7 cellular contexts compared by ENCODE assay signal in the genomic region with DNA sequence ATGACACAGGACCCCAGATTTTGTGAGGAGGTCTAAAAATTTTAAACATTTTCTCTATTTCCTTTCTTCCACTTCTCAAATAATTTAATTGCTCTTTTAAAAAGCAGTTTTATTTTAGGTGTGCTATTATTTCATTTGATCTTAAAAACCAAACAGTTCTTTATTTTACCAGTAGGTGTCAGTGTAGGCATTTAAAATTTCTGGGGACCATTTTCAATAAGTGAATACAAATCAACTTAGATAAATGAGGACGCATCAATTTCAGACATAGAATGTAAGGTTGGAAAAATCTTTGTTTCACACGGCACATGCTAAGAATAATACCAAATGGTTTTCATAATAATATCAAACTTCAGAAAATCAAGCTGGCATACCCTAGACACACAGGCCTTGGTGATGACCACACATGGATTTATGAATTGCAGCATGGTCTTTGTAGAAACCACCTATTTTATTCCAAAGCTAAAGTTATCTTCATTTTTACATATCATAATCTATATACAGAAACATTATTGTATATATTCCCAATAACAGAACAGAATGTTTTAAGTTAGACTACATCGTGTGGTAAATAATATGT.
DNase-seq lines count a peak whose midpoint lies in the region; ATAC-seq, FAIRE-seq and TF ChIP-seq lines count a peak whose summit lies in the region.

No MANE protein-coding gene starts in this region.

- POLR2A ChIA-PET in HepG2 (lab: Yijun Ruan, JAX) = no interaction called here

- no peaks in the 10 kb centered on the region for H3K4me1 Mint-ChIP-seq in stimulated activated naive CD8-positive, alpha-beta T cell treated with anti-CD3 and anti-CD28 coated beads, Interleukin-15, amount 100 ng/mL, for 72 hours

- H3K4me3 ChIP-seq in GM12865 (ENCODE audit: low read depth, low read length) = no peak overlapping the region
- H3K4me3 ChIP-seq in HepG2 (replicated peaks in 1 of 3; ENCODE audit: insufficient read depth in 1 of 3, low read depth in 2 of 3, low read length in 3 of 3) = no peak overlapping the region

- H3K27ac Mint-ChIP-seq in stimulated activated naive CD8-positive, alpha-beta T cell treated with anti-CD3 and anti-CD28 coated beads, Interleukin-15, amount 100 ng/mL, for 72 hours = no peak overlapping the region
- no peak overlapping the region for H3K27ac Mint-ChIP-seq in activated naive CD4-positive, alpha-beta T cell treated with anti-CD3 and anti-CD28 coated beads, Interleukin-2, amount 50 U/mL, for 72 hours

- H2AFZ ChIP-seq in HepG2 (ENCODE audit: low read length) = no peak overlapping the region

- no peaks in the 10 kb centered on the region for H3K36me3 Mint-ChIP-seq in activated naive CD4-positive, alpha-beta T cell treated with anti-CD3 and anti-CD28 coated beads, Interleukin-2, amount 50 U/mL, for 72 hours

- H3K9me3 ChIP-seq in HepG2 (ENCODE audit: low read length) = no peaks in the 10 kb centered on the region

- DNase-seq in GM12865 (ENCODE audit: low read depth) (peak; percentile 25), NCI-H1417 treated with DMSO at 0.1 percent for 48 hours (lab: John Stamatoyannopoulos, UW) (peak; percentile 41), astrocyte of the hippocampus (ENCODE audit: low read depth, low spot score) (peak; percentile 53), HepG2 (ENCODE audit: low spot score) (peak; percentile 7)
- DNase-seq in stimulated activated naive CD8-positive, alpha-beta T cell treated with anti-CD3 and anti-CD28 coated beads, Interleukin-15, amount 100 ng/mL, for 72 hours = no peak
- no peak for DNase-seq in stimulated activated CD4-positive, alpha-beta T cell treated with anti-CD3 and anti-CD28 coated beads, Interleukin-15, amount 100 ng/mL, for 24 hours
- DNase-seq in activated naive CD4-positive, alpha-beta T cell treated with anti-CD3 and anti-CD28 coated beads, Interleukin-2, amount 50 U/mL, for 72 hours (ENCODE audit: low spot score in 2 of 2) = no peak

- peak; percentile 30 for FAIRE-seq in HepG2 (lab: Jason Lieb, UNC)

- 63% methylated on average over 3 of the region's 3 CpGs for WGBS in HepG2 (ENCODE audit: low lambda C conversion rate)

- TF ChIP-seq POLR2A in HepG2 (IDR thresholded peaks at IDR 0.05; ENCODE audit: insufficient read depth in 1 of 2, low read depth in 2 of 2, low read length in 2 of 2) = no peak

- H3K9ac ChIP-seq in HepG2 (ENCODE audit: insufficient read depth, low read depth, low read length) = no peak overlapping the region

- no peak for ATAC-seq in HepG2
- no peak for ATAC-seq in stimulated activated naive CD8-positive, alpha-beta T cell treated with anti-CD3 and anti-CD28 coated beads, Interleukin-15, amount 100 ng/mL, for 72 hours
- no peak for ATAC-seq in activated naive CD4-positive, alpha-beta T cell treated with anti-CD3 and anti-CD28 coated beads, Interleukin-2, amount 50 U/mL, for 72 hours

- H3K4me3 Mint-ChIP-seq in stimulated activated naive CD8-positive, alpha-beta T cell treated with anti-CD3 and anti-CD28 coated beads, Interleukin-15, amount 100 ng/mL, for 72 hours = no peak overlapping the region

- in situ Hi-C loops in HepG2 (cut with HindIII; ENCODE audit: extremely low pct_ligation_motif_present, low pct_unique_long_range_greater_than_20kb) = loop anchor here (5.0 kb wide), 1 partner anchor 589 kb away; no protein-coding TSS in a partner anchor

- H3K27me3 Mint-ChIP-seq in stimulated activated naive CD8-positive, alpha-beta T cell treated with anti-CD3 and anti-CD28 coated beads, Interleukin-15, amount 100 ng/mL, for 72 hours = peaks cover 12% of the 10 kb centered on the region

- no peaks in the 10 kb centered on the region; a peak in 1 of 5 replicates for H3K27me3 ChIP-seq in HepG2 (ENCODE audit: control insufficient read depth in 1 of 2, insufficient read depth in 2 of 2, low read length in 2 of 2)

- TF ChIP-seq CTCF in GM12865 (IDR thresholded peaks at IDR 0.05; ENCODE audit: insufficient read depth, low read depth, low read length, missing control alignments) (peak; percentile 32), HepG2 (CRISPR knock-in tag; IDR thresholded peaks at IDR 0.05) (peak; percentile 37)

- no peaks in the 10 kb centered on the region for H4K20me1 ChIP-seq in HepG2 (ENCODE audit: insufficient read depth, low read length)

- TF ChIP-seq EP300 in HepG2 (IDR thresholded peaks at IDR 0.05; ENCODE audit: low read depth in 2 of 2, low read length in 2 of 2) (no peak), HepG2 (CRISPR knock-in tag; IDR thresholded peaks at IDR 0.05; ENCODE audit: borderline replicate concordance) (no peak)

- H3K36me3 ChIP-seq in HepG2 (replicated peaks in 1 of 2; ENCODE audit: control insufficient read depth in 1 of 2, insufficient read depth in 2 of 2, low read length in 2 of 2) = peaks cover 0 to 11% of the 10 kb centered on the region in 2 experiments; a peak in 2 of 5 replicates

- no peak for TF ChIP-seq RAD21 in HepG2 (CRISPR knock-in tag; IDR thresholded peaks at IDR 0.05)

- peaks cover 6% of the 10 kb centered on the region; the same call in 1 of the 2 replicates for H3K4me1 ChIP-seq in HepG2 (ENCODE audit: insufficient read depth, low read length)

- intact Hi-C loops in HepG2 (cut with micrococcal nuclease; ENCODE audit: unreplicated experiment) = loop anchor here (1.0 to 2.0 kb wide), 2 partner anchors 583 to 587 kb away; no protein-coding TSS in a partner anchor

- no peak overlapping the region for H3K27ac ChIP-seq in HepG2 (ENCODE audit: extremely low read length, insufficient read depth, low read length)

- H3K79me2 ChIP-seq in HepG2 (ENCODE audit: insufficient read depth, low read length) = no peaks in the 10 kb centered on the region

- TSS peak; percentile 7 for BruUV-seq in HepG2 (replicated peaks; lab: Mats Ljungman, UMichigan)

- H3K4me2 ChIP-seq in HepG2 (ENCODE audit: low read depth, low read length) = no peak overlapping the region

- no peaks in the 10 kb centered on the region for H3K9me3 Mint-ChIP-seq in stimulated activated naive CD8-positive, alpha-beta T cell treated with anti-CD3 and anti-CD28 coated beads, Interleukin-15, amount 100 ng/mL, for 72 hours
- H3K9me3 Mint-ChIP-seq in activated naive CD4-positive, alpha-beta T cell treated with anti-CD3 and anti-CD28 coated beads, Interleukin-2, amount 50 U/mL, for 72 hours = no peaks in the 10 kb centered on the region

- CTCF ChIA-PET in HepG2 (lab: Yijun Ruan, JAX; ENCODE audit: low intra/inter-chr PET ratio, low total read pairs) = interaction anchor here (2.0 to 2.4 kb wide), 2 partner anchors 583 to 587 kb away, joined by 8 to 14 read pairs; no protein-coding TSS in a partner anchor

TF ChIP-seq in HepG2, 621 proteins besides CTCF, POLR2A, EP300 and RAD21:
- no peak for TF ChIP-seq NKX3-1 (CRISPR knock-in tag; IDR thresholded peaks at IDR 0.05)
- no peak for TF ChIP-seq BCL6 (CRISPR knock-in tag; IDR thresholded peaks at IDR 0.05)
- TF ChIP-seq SCMH1 (CRISPR knock-in tag; IDR thresholded peaks at IDR 0.05; ENCODE audit: borderline replicate concordance) = no peak
- no peak for TF ChIP-seq ZFYVE20 (CRISPR knock-in tag; IDR thresholded peaks at IDR 0.05; ENCODE audit: borderline replicate concordance, low read depth)
- peak; percentile 26; the same call in 1 of the 2 replicates for TF ChIP-seq SMC3 (IDR thresholded peaks at IDR 0.05; ENCODE audit: low read length)
- TF ChIP-seq STAG1 (CRISPR knock-in tag; IDR thresholded peaks at IDR 0.05) = peak; percentile 59
- TF ChIP-seq NCOA2 (CRISPR knock-in tag; IDR thresholded peaks at IDR 0.05) = no peak
- no peak for TF ChIP-seq MTF2 (CRISPR knock-in tag; IDR thresholded peaks at IDR 0.05; ENCODE audit: borderline replicate concordance)
- TF ChIP-seq ZFP36L2 (CRISPR knock-in tag; IDR thresholded peaks at IDR 0.05) = no peak
- no peak for TF ChIP-seq CREM (IDR thresholded peaks at IDR 0.05)
- no peak for TF ChIP-seq CREM (CRISPR knock-in tag; IDR thresholded peaks at IDR 0.05)
- no peak for TF ChIP-seq PHF8 (CRISPR knock-in tag; IDR thresholded peaks at IDR 0.05)
- no peak for TF ChIP-seq ISX (CRISPR knock-in tag; conservative IDR thresholded peaks at IDR 0.05)
- TF ChIP-seq, protein P1, sequence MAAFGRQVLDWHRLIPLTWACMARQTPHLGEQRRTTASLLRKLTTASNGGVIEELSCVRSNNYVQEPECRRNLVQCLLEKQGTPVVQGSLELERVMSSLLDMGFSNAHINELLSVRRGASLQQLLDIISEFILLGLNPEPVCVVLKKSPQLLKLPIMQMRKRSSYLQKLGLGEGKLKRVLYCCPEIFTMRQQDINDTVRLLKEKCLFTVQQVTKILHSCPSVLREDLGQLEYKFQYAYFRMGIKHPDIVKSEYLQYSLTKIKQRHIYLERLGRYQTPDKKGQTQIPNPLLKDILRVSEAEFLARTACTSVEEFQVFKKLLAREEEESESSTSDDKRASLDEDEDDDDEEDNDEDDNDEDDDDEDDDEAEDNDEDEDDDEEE (CRISPR knock-in tag; IDR thresholded peaks at IDR 0.05) = no peak
- TF ChIP-seq HNF4A (CRISPR knock-in tag; IDR thresholded peaks at IDR 0.05) = no peak

Comparison
In these comparisons a context has a peak if more than half of its experiments do, and no peak if none do; other contexts are left out.
1. DNase-seq: peak in GM12865 (single experiment), NCI-H1417 treated with DMSO at 0.1 percent for 48 hours (single experiment), astrocyte of the hippocampus (single experiment) and HepG2 (single experiment); none in stimulated activated naive CD8-positive, alpha-beta T cell treated with anti-CD3 and anti-CD28 coated beads, Interleukin-15, amount 100 ng/mL, for 72 hours (0 of 2), stimulated activated CD4-positive, alpha-beta T cell treated with anti-CD3 and anti-CD28 coated beads, Interleukin-15, amount 100 ng/mL, for 24 hours (single experiment) and activated naive CD4-positive, alpha-beta T cell treated with anti-CD3 and anti-CD28 coated beads, Interleukin-2, amount 50 U/mL, for 72 hours (0 of 2).